34 cellular contexts compared by ENCODE assay signal in the genomic region with DNA sequence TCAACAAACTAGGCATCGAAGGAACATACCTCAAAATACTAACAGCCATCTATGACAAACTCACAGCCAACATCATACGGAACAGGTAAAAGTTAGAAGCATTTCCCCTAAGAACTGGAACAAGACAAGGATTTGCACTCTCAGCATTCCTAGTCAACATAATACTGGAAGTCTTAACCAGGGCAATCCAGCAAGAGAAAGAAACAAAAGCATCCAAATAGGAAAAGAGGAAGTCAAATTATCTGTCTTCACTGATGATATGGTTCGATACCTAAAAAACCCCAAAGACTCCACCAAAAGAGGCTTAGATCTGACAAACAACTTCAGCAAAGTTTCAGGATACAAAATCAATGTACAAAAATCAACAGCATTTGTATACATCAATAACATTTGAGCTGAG. TPM values are rescaled to one million over a fixed set of nuclear protein-coding genes. Genes with fewer than 3 reads are reported as not detected.
"Had no signal": no experiment of that assay in that cellular context is flagged by ENCODE, and none has a peak within 500 bp of the region (broad histone marks: within the 10 kb centered on the region; RNA-seq: fewer than 3 reads in every experiment).

No MANE protein-coding gene starts in this region.

- H3K4me3 ChIP-seq: adrenal gland, body of pancreas, breast epithelium had no signal

- H3K27ac ChIP-seq: adrenal gland, body of pancreas, brain microvascular endothelial cell, breast epithelium, VCaP had no signal

- DNase-seq: activated B cell treated with CpG ODN at 0.5 μM for 24 hours; activated CD4-positive, alpha-beta memory T cell treated with anti-CD3 and anti-CD28 coated beads for 36 hours; activated CD4-positive, alpha-beta T cell treated with anti-CD3 and anti-CD28 coated beads for 4 hours; activated CD4-positive, alpha-beta T cell treated with anti-CD3 and anti-CD28 coated beads, Interleukin-2, amount 10 ng/mL, durations not matched to agents 24 days and 14 days; activated CD4-positive, alpha-beta T cell treated with anti-CD3 and anti-CD28 coated beads, Interleukin-2, amount 50 U/mL, for 1 hour; activated CD4-positive, alpha-beta T cell treated with anti-CD3 and anti-CD28 coated beads, Interleukin-2, amount 50 U/mL, for 4 hours; activated CD4-positive, CD25-positive, alpha-beta regulatory T cell treated with anti-CD3 and anti-CD28 coated beads, Interleukin-2, amount 50 U/mL, for 72 hours; activated CD8-positive, alpha-beta memory T cell treated with anti-CD3 and anti-CD28 coated beads, Interleukin-2, amount 50 U/mL, for 4 hours; activated CD8-positive, alpha-beta T cell treated with anti-CD3 and anti-CD28 coated beads for 36 hours; activated effector memory CD4-positive, alpha-beta T cell treated with anti-CD3 and anti-CD28 coated beads, Interleukin-2, amount 50 U/mL, for 16 hours; activated gamma-delta T cell treated with Interleukin-2 at 50 U/mL for 16 hours; activated naive CD4-positive, alpha-beta T cell; activated naive CD4-positive, alpha-beta T cell treated with anti-CD3 and anti-CD28 coated beads for 36 hours; activated naive CD4-positive, alpha-beta T cell treated with anti-CD3 and anti-CD28 coated beads, Interleukin-2, amount 50 U/mL, for 16 hours; activated naive CD8-positive, alpha-beta T cell treated with anti-CD3 and anti-CD28 coated beads for 36 hours; activated T-cell treated with anti-CD3 and anti-CD28 coated beads for 4 hours; activated T-cell treated with anti-CD3 and anti-CD28 coated beads, Interleukin-2, amount 50 U/mL, for 1 hour; activated T-cell treated with anti-CD3 and anti-CD28 coated beads, Interleukin-2, amount 50 U/mL, for 4 hours; activated T-cell treated with anti-CD3 and anti-CD28 coated beads, Interleukin-2, amount 50 U/mL, for 72 hours; adrenal gland; amniotic stem cell; aorta; body of pancreas; brain microvascular endothelial cell; central memory CD4-positive, alpha-beta T cell; T-helper 1 cell; T-helper 2 cell; T-helper 9 cell had no signal

- FAIRE-seq: astrocyte, TTC549 had no signal

- ATAC-seq: activated CD8-positive, alpha-beta T cell treated with anti-CD3 and anti-CD28 coated beads for 36 hours; activated naive CD4-positive, alpha-beta T cell treated with anti-CD3 and anti-CD28 coated beads, Interleukin-2, amount 50 U/mL, for 72 hours; activated T-cell treated with anti-CD3 and anti-CD28 coated beads, Interleukin-2, amount 50 U/mL, for 4 hours; activated T-cell treated with anti-CD3 and anti-CD28 coated beads, Interleukin-2, amount 50 U/mL, for 72 hours; activated T-helper 17 cell treated with anti-CD3 and anti-CD28 coated beads, Interleukin-2, amount 50 U/mL, for 72 hours; body of pancreas had no signal

- H3K4me1 ChIP-seq: adrenal gland, body of pancreas, breast epithelium had no signal

- H3K9me3 ChIP-seq: adrenal gland, body of pancreas, breast epithelium had no signal

RNA-seq across cellular contexts. Expression of a gene that starts 32.5 kb away (rescaled TPM):
- polyA plus RNA-seq: aorta had no signal
